ENCODE assay signal across 8 cellular contexts in genomic region chr1:29236993-29237905, GRCh38. TPM values are rescaled to one million over a fixed set of nuclear protein-coding genes. Genes with fewer than 3 reads are reported as not detected.
A peak's percentile ranks its signal among the peaks of the same experiment; 100 is the strongest.
DNase-seq lines count a peak whose midpoint lies in the region; ATAC-seq and TF ChIP-seq lines count a peak whose summit lies in the region.

No MANE protein-coding gene starts in this region.

- no peak overlapping the region for H3K27ac Mint-ChIP-seq in activated naive CD8-positive, alpha-beta T cell treated with anti-CD3 and anti-CD28 coated beads for 36 hours

- H3K27ac ChIP-seq in KOPT-K1 (ENCODE audit: low read depth, low read length, poor library complexity, severe bottlenecking), result peak overlapping the region; percentile 51
- H3K27ac ChIP-seq in heart left ventricle, result peak overlapping the region in 11 of 12 donors; percentile 15 to 73 (median 48)

- TF ChIP-seq CTCF in heart left ventricle (IDR thresholded peaks at IDR 0.05), result peak in 2 of 12 donors; percentile 10 to 14

- no peaks in the 10 kb centered on the region for H3K9me3 Mint-ChIP-seq in activated naive CD8-positive, alpha-beta T cell treated with anti-CD3 and anti-CD28 coated beads for 36 hours

- no peaks in the 10 kb centered on the region for H3K36me3 Mint-ChIP-seq in activated naive CD8-positive, alpha-beta T cell treated with anti-CD3 and anti-CD28 coated beads for 36 hours

- H3K27me3 Mint-ChIP-seq in activated naive CD8-positive, alpha-beta T cell treated with anti-CD3 and anti-CD28 coated beads for 36 hours, result peaks cover 59% of the 10 kb centered on the region

- H3K36me3 ChIP-seq in KOPT-K1 (ENCODE audit: insufficient read depth, low read length), result no peaks in the 10 kb centered on the region
- no peaks in the 10 kb centered on the region for H3K36me3 ChIP-seq in heart left ventricle

- H3K4me1 Mint-ChIP-seq in activated naive CD8-positive, alpha-beta T cell treated with anti-CD3 and anti-CD28 coated beads for 36 hours, result peaks cover 15% of the 10 kb centered on the region

- intact Hi-C loops in heart left ventricle (cut with DNase I) (loop anchor here (1.0 to 10.0 kb wide), 20 partner anchors 105 to 1470 kb away; no protein-coding TSS in a partner anchor), posterior vena cava (cut with DNase I) (loop anchor here (5.0 to 10.0 kb wide), 2 partner anchors 1468 to 1470 kb away; no protein-coding TSS in a partner anchor)

- H3K9me3 ChIP-seq in KOPT-K1 (ENCODE audit: insufficient read depth, low read length, poor library complexity, severe bottlenecking) (no peaks in the 10 kb centered on the region), heart left ventricle (no peaks in the 10 kb centered on the region)

- peaks cover 0 to 27% (median 13%) of the 10 kb centered on the region in 12 donors for H3K4me1 ChIP-seq in heart left ventricle

- DNase-seq in COR-L47 (lab: John Stamatoyannopoulos, UW) (peak; percentile 32), heart left ventricle (peak; percentile 39 to 72 (median 49)), posterior vena cava (ENCODE audit: low spot score) (peak; percentile 86)
- peak; percentile 15 for DNase-seq in activated naive CD8-positive, alpha-beta T cell treated with anti-CD3 and anti-CD28 coated beads for 36 hours

- ATAC-seq in heart left ventricle (peak in 3 of 4 donors; percentile 47 to 52 (median 47)), GM21390 (IDR thresholded peaks at IDR 0.05; ENCODE audit: unreplicated experiment) (no peak), HG03280 (IDR thresholded peaks at IDR 0.05; ENCODE audit: unreplicated experiment) (no peak), HG02571 (IDR thresholded peaks at IDR 0.05; ENCODE audit: unreplicated experiment) (no peak)

- no peak for TF ChIP-seq POLR2A in heart left ventricle (IDR thresholded peaks at IDR 0.05)

- 0 to 1% (median 0%) methylated on average over 56 to 95 of the region's 95 CpGs for WGBS in heart left ventricle, 4 donors

- H3K27me3 ChIP-seq in heart left ventricle, result peaks cover 0 to 30% (median 0%) of the 10 kb centered on the region in 9 donors

- H3K4me3 Mint-ChIP-seq in activated naive CD8-positive, alpha-beta T cell treated with anti-CD3 and anti-CD28 coated beads for 36 hours, result peak overlapping the region; percentile 67

- peak overlapping the region; percentile 48 to 83 (median 68) for H3K4me3 ChIP-seq in heart left ventricle

RNA-seq across cellular contexts. Expression of gene PTPRU, which starts 0.9 kb away (rescaled TPM):
- total RNA-seq in activated naive CD8-positive, alpha-beta T cell treated with anti-CD3 and anti-CD28 coated beads for 36 hours, result under 1 TPM; 0.52 to 0.74 TPM
- total RNA-seq in heart left ventricle (10 to 100 TPM in 6 of 9 donors, 1 to 10 TPM in 3; 7.1 to 59.9 (median 16.2) TPM), posterior vena cava (10 to 100 TPM; 12.3 to 16.5 TPM)
- 10 to 100 TPM; 13.8 to 25.9 TPM for polyA plus RNA-seq in heart left ventricle

RNA-seq across cellular contexts. Expression of gene MECR, which starts 6.5 kb away (rescaled TPM):
- 10 to 100 TPM; 42.0 to 42.7 TPM for total RNA-seq in activated naive CD8-positive, alpha-beta T cell treated with anti-CD3 and anti-CD28 coated beads for 36 hours
- total RNA-seq in heart left ventricle (10 to 100 TPM; 19.6 to 37.4 (median 33.1) TPM), posterior vena cava (10 to 100 TPM; 13.9 to 20.0 TPM)
- polyA plus RNA-seq in heart left ventricle, result 10 to 100 TPM; 24.2 to 34.4 TPM

RNA-seq across cellular contexts. Expression of gene SRSF4, which starts 55.5 kb away (rescaled TPM):
- total RNA-seq in activated naive CD8-positive, alpha-beta T cell treated with anti-CD3 and anti-CD28 coated beads for 36 hours, result 100 to 1,000 TPM; 113 to 114 TPM
- 10 to 100 TPM; 40.4 to 54.6 (median 49.0) TPM for total RNA-seq in heart left ventricle
- 10 to 100 TPM; 41.6 to 53.2 TPM for polyA plus RNA-seq in heart left ventricle
- total RNA-seq in posterior vena cava, result 10 to 100 TPM; 62.9 to 77.8 TPM

Comparison
In these comparisons a context has a peak if more than half of its experiments do, and no peak if none do; other contexts are left out.
1. DNase-seq: peak in every context shown above with its lines; median percentile 86 in posterior vena cava; 49 in heart left ventricle; 32 in COR-L47; 15 in activated naive CD8-positive, alpha-beta T cell treated with anti-CD3 and anti-CD28 coated beads for 36 hours.
2. ATAC-seq: peak in heart left ventricle (3 of 4); none in GM21390 (single experiment), HG03280 (single experiment) and HG02571 (single experiment).
3. RNA of gene PTPRU, which starts 0.9 kb away (total RNA-seq): 12.3 to 16.5 TPM in posterior vena cava and 7.1 to 59.9 TPM in heart left ventricle; 0.52 to 0.74 TPM in activated naive CD8-positive, alpha-beta T cell treated with anti-CD3 and anti-CD28 coated beads for 36 hours; every median in the first group is over 4 times any median in the second.